In genomic region chr13:96033220-96034015, GRCh38 we compare ENCODE assay signal across 26 cellular contexts. TPM values are rescaled to one million over a fixed set of nuclear protein-coding genes. Genes with fewer than 3 reads are reported as not detected.
"Had no signal": no experiment of that assay in that cellular context is flagged by ENCODE, and none has a peak within 500 bp of the region (broad histone marks: within the 10 kb centered on the region; RNA-seq: fewer than 3 reads in every experiment).

No MANE protein-coding gene starts in this region.

- ATAC-seq: effector memory CD8-positive, alpha-beta T cell; gastrocnemius medialis; left lobe of liver; naive thymus-derived CD8-positive, alpha-beta T cell; right lobe of liver; stimulated activated memory B cell treated with anti-CD40 and anti-IgM and Interleukin-4, amounts not matched to agents 10 μg/mL and 1 μg/mL and 100 μg/mL, for 72 hours; stimulated activated naive CD8-positive, alpha-beta T cell treated with anti-CD3 and anti-CD28 coated beads, Interleukin-15, Interleukin-2, amounts not matched to agents 100 U/mL and 50 U/mL, for 24 hours had no signal

- H3K27ac ChIP-seq: coronary artery, gastrocnemius medialis, hepatocyte, neutrophil, right lobe of liver, testis, tibial artery had no signal

- H3K27me3 ChIP-seq: gastrocnemius medialis, hepatocyte, neutrophil, right lobe of liver, testis, tibial artery had no signal

- H3K9me3 ChIP-seq: gastrocnemius medialis, neutrophil, right lobe of liver, testis, tibial artery had no signal

- H3K9ac ChIP-seq: parathyroid adenoma had no signal

- FAIRE-seq: endometrium, kidney, small intestine had no signal

- H3K4me1 ChIP-seq: gastrocnemius medialis, right lobe of liver, testis, tibial artery had no signal

- H3K36me3 ChIP-seq: gastrocnemius medialis, neutrophil, right lobe of liver had no signal

- H3K4me2 ChIP-seq: hepatocyte had no signal

- DNase-seq: effector memory CD8-positive, alpha-beta T cell; gastrocnemius medialis; head of caudate nucleus; kidney; mesenchymal stem cell; midbrain; naive thymus-derived CD8-positive, alpha-beta T cell; small intestine; stimulated activated CD4-positive, alpha-beta T cell treated with anti-CD3 and anti-CD28 coated beads, Interleukin-12 subunit alpha, Interleukin-12 subunit beta, amount 100 ng/mL, for 4 hours; stimulated activated CD4-positive, alpha-beta T cell treated with anti-CD3 and anti-CD28 coated beads, Interleukin-1b, Interleukin-23, amount 100 ng/mL, for 48 hours; stimulated activated CD4-positive, alpha-beta T cell treated with anti-CD3 and anti-CD28 coated beads, Interleukin-4, amount 100 ng/mL, for 24 hours; stimulated activated naive CD8-positive, alpha-beta T cell treated with anti-CD3 and anti-CD28 coated beads, Interleukin-15, Interleukin-2, amounts not matched to agents 100 U/mL and 50 U/mL, for 24 hours; substantia nigra; testis; tibial artery had no signal

- H2AFZ ChIP-seq: hepatocyte, parathyroid adenoma had no signal

- H3K4me3 ChIP-seq: coronary artery, gastrocnemius medialis, hepatocyte, lung, right lobe of liver, testis, tibial artery had no signal

- H3K79me2 ChIP-seq: parathyroid adenoma had no signal

RNA-seq across cellular contexts. Expression of gene UGGT2, which starts 19.8 kb away (rescaled TPM):
- total RNA-seq: naive thymus-derived CD8-positive, alpha-beta T cell had no signal
- polyA plus RNA-seq: naive thymus-derived CD8-positive, alpha-beta T cell had no signal

RNA-seq across cellular contexts. Expression of gene HS6ST3, which starts 56.5 kb away (rescaled TPM):
- total RNA-seq: fibroblast of villous mesenchyme; left lobe of liver; liver; naive thymus-derived CD8-positive, alpha-beta T cell; right lobe of liver had no signal
- polyA plus RNA-seq: naive thymus-derived CD8-positive, alpha-beta T cell had no signal
